Comparison of ENCODE assay signal across 26 cellular contexts in the genomic region with DNA sequence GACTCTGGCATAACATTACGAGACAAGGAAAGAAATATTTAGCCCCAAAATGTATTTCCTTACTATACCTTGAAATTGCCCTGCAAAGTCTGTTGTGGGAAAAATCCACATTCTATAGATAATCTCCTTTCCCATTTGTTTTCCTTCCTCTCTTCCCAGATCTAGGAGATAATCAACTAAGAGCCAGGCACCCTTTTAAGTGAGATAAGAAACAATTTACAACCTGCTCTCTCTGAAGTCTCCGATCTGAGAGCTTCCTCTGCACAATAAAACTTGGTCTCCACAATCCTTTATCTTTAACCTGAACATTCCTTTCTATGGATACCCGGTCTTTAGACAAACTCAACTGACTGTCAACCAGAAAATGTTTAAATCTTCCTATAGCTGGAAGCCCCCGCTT.
"Had no signal": no experiment of that assay in that cellular context is flagged by ENCODE, and none has a peak within 500 bp of the region (broad histone marks: within the 10 kb centered on the region; RNA-seq: fewer than 3 reads in every experiment).

No MANE protein-coding gene starts in this region.

- H3K4me3 ChIP-seq: dorsolateral prefrontal cortex, esophagus muscularis mucosa, gastroesophageal sphincter, heart left ventricle, lung, right lobe of liver, thoracic aorta, tibial nerve, upper lobe of right lung, uterus had no signal

- H3K27ac Mint-ChIP-seq: memory B cell; natural killer cell; progenitor cell of endocrine pancreas; stimulated activated naive B cell treated with anti-CD40 and anti-IgM and Interleukin-4, amounts not matched to agents 10 μg/mL and 1 μg/mL and 100 μg/mL, for 72 hours; stimulated activated naive CD8-positive, alpha-beta T cell treated with anti-CD3 and anti-CD28 coated beads, Interleukin-15, Interleukin-2, amounts not matched to agents 100 ng/mL and 50 ng/mL, for 24 hours had no signal

- H3K9me3 ChIP-seq: esophagus muscularis mucosa, gastroesophageal sphincter, right lobe of liver, thoracic aorta, upper lobe of right lung, uterus had no signal

- H3K36me3 Mint-ChIP-seq: memory B cell; natural killer cell; stimulated activated naive B cell treated with anti-CD40 and anti-IgM and Interleukin-4, amounts not matched to agents 10 μg/mL and 1 μg/mL and 100 μg/mL, for 72 hours had no signal

- DNase-seq: dorsolateral prefrontal cortex; effector CD4-positive, alpha-beta T cell; foreskin keratinocyte; heart left ventricle; hippocampal formation; kidney glomerular epithelial cell; left colon; left ventricle myocardium superior; natural killer cell; right lobe of liver; small intestine; stimulated activated CD4-positive, alpha-beta T cell treated with anti-CD3 and anti-CD28 coated beads, Interleukin-15, amount 100 ng/mL, for 24 hours; stimulated activated CD4-positive, alpha-beta T cell treated with anti-CD3 and anti-CD28 coated beads, Interleukin-2, amount 100 ng/mL, for 48 hours; stimulated activated naive B cell treated with anti-CD40 and anti-IgM and Interleukin-4, amounts not matched to agents 10 μg/mL and 1 μg/mL and 100 μg/mL, for 72 hours; upper lobe of right lung; uterus had no signal

- H3K27me3 ChIP-seq: dorsolateral prefrontal cortex, esophagus muscularis mucosa, foreskin keratinocyte, gastroesophageal sphincter, heart left ventricle, right lobe of liver, tibial nerve, upper lobe of right lung, uterus had no signal

- H3K36me3 ChIP-seq: esophagus muscularis mucosa, gastroesophageal sphincter, heart left ventricle, right lobe of liver, thoracic aorta, tibial nerve, upper lobe of right lung, uterus had no signal

- H3K9me3 Mint-ChIP-seq: neural crest cell had no signal

- H3K27me3 Mint-ChIP-seq: memory B cell; progenitor cell of endocrine pancreas; stimulated activated naive B cell treated with anti-CD40 and anti-IgM and Interleukin-4, amounts not matched to agents 10 μg/mL and 1 μg/mL and 100 μg/mL, for 72 hours; stimulated activated naive CD8-positive, alpha-beta T cell treated with anti-CD3 and anti-CD28 coated beads, Interleukin-15, Interleukin-2, amounts not matched to agents 100 ng/mL and 50 ng/mL, for 24 hours had no signal

- H2AFZ ChIP-seq: parathyroid adenoma had no signal

- H3K4me3 Mint-ChIP-seq: memory B cell; natural killer cell; neural crest cell; stimulated activated naive B cell treated with anti-CD40 and anti-IgM and Interleukin-4, amounts not matched to agents 10 μg/mL and 1 μg/mL and 100 μg/mL, for 72 hours; stimulated activated naive CD8-positive, alpha-beta T cell treated with anti-CD3 and anti-CD28 coated beads, Interleukin-15, Interleukin-2, amounts not matched to agents 100 ng/mL and 50 ng/mL, for 24 hours had no signal

- H3K4me1 Mint-ChIP-seq: memory B cell; natural killer cell; neural crest cell; stimulated activated naive B cell treated with anti-CD40 and anti-IgM and Interleukin-4, amounts not matched to agents 10 μg/mL and 1 μg/mL and 100 μg/mL, for 72 hours had no signal

- H3K4me1 ChIP-seq: esophagus muscularis mucosa, foreskin keratinocyte, gastroesophageal sphincter, heart left ventricle, parathyroid adenoma, right lobe of liver, tibial nerve, upper lobe of right lung, uterus had no signal

- H3K27ac ChIP-seq: dorsolateral prefrontal cortex, esophagus muscularis mucosa, foreskin keratinocyte, gastroesophageal sphincter, heart left ventricle, parathyroid adenoma, right lobe of liver, thoracic aorta, tibial nerve, upper lobe of right lung, uterus had no signal

- ATAC-seq: foreskin keratinocyte; gastroesophageal sphincter; heart left ventricle; left colon; left ventricle myocardium superior; natural killer cell; right lobe of liver; stimulated activated naive B cell treated with anti-CD40 and anti-IgM and Interleukin-4, amounts not matched to agents 10 μg/mL and 1 μg/mL and 100 μg/mL, for 72 hours; upper lobe of right lung had no signal

- H3K9ac ChIP-seq: parathyroid adenoma had no signal
